In the genomic region with DNA sequence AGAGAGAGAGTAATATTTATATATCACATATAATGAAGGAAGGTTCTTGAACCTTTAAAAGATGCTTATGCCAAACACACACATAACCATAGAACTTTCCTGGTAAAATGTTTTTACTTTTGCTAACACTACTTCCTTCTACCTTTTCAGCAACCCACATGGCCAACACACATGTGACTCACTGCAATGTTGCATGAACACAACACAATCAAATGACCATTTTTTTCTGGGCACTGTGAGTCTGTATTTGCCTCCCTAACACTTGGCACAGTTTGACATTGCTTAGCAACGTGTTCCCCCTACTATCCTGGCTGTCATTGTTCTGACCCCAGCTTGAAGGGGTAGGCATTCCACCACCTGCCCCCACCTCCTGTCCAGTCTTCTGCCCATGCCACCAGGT, we compare ENCODE assay signal across 18 cellular contexts.
"Had no signal": no experiment of that assay in that cellular context is flagged by ENCODE, and none has a peak within 500 bp of the region (broad histone marks: within the 10 kb centered on the region; RNA-seq: fewer than 3 reads in every experiment).

No MANE protein-coding gene starts in this region.

- H3K9me3 ChIP-seq: ovary, stomach, thoracic aorta, uterus had no signal

- H3K27ac Mint-ChIP-seq: effector memory CD8-positive, alpha-beta T cell; naive thymus-derived CD4-positive, alpha-beta T cell; nephron progenitor cell had no signal

- FAIRE-seq: small intestine had no signal

- DNase-seq: effector memory CD8-positive, alpha-beta T cell; erythroblast; foreskin melanocyte; head of caudate nucleus; naive thymus-derived CD4-positive, alpha-beta T cell; nephron progenitor cell; ovary; right cardiac atrium; small intestine; stimulated activated CD4-positive, alpha-beta T cell treated with anti-CD3 and anti-CD28 coated beads, Interleukin-12 subunit alpha, Interleukin-12 subunit beta, amount 100 ng/mL, for 4 hours; stimulated activated naive CD4-positive, alpha-beta T cell; stomach; substantia nigra; trophoblast cell; uterus had no signal

- H3K4me3 Mint-ChIP-seq: effector memory CD8-positive, alpha-beta T cell; naive thymus-derived CD4-positive, alpha-beta T cell; nephron progenitor cell had no signal

- H2AFZ ChIP-seq: hepatocyte had no signal

- H3K27ac ChIP-seq: coronary artery, hepatocyte, ovary, stomach, thoracic aorta, uterus had no signal

- H3K27me3 ChIP-seq: ovary, uterus had no signal

- ATAC-seq: effector memory CD8-positive, alpha-beta T cell; naive thymus-derived CD4-positive, alpha-beta T cell; right cardiac atrium had no signal

- H3K4me1 Mint-ChIP-seq: naive thymus-derived CD4-positive, alpha-beta T cell; nephron progenitor cell had no signal

- H3K36me3 ChIP-seq: ovary, stomach, thoracic aorta, uterus had no signal

- H3K4me1 ChIP-seq: stomach, uterus had no signal

- H3K4me2 ChIP-seq: hepatocyte had no signal

- H3K79me2 ChIP-seq: hepatocyte had no signal

- H3K9me3 Mint-ChIP-seq: effector memory CD8-positive, alpha-beta T cell; nephron progenitor cell had no signal

- H3K4me3 ChIP-seq: coronary artery, hepatocyte, ovary, stomach, thoracic aorta, uterus had no signal
